In the genomic region with DNA sequence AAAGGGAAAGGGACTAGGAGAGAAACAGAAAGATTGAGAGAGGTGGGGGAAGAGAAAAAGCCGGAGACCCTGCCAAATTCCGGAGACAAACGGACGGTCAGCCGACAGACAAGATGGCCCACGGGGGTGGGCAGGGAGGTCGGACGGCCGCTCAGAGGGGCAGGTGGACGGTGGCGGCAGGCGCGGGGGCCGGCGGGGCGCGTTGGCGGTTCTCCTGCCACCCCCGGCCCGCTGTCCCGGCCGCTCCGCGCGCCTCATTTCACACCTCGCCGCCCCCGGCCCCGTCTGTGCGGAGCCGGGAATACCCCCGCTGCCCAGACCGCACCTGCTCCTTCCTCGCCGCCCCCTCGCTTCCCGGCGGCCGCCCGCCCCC, we compare ENCODE assay signal across 10 cellular contexts. TPM values are rescaled to one million over a fixed set of nuclear protein-coding genes. Genes with fewer than 3 reads are reported as not detected.
DNase-seq lines count a peak whose midpoint lies in the region; ATAC-seq and TF ChIP-seq lines count a peak whose summit lies in the region.
"Had no signal": no experiment of that assay in that cellular context is flagged by ENCODE, and none has a peak within 500 bp of the region (broad histone marks: within the 10 kb centered on the region; RNA-seq: fewer than 3 reads in every experiment).

No MANE protein-coding gene starts in this region.

- H3K4me1 Mint-ChIP-seq in Caco-2 (ENCODE audit: low read depth, unreplicated experiment): peaks cover 13% of the 10 kb centered on the region

- CTCF ChIA-PET in Caco-2 (lab: Charles Lee): interaction anchor here (1.3 to 1.9 kb wide), 3 partner anchors 13 to 168 kb away, joined by 4 to 8 read pairs (median 7); no protein-coding TSS in a partner anchor

- TF ChIP-seq CTCF in Caco-2 (IDR thresholded peaks at IDR 0.05; ENCODE audit: insufficient read depth in 1 of 2, low read depth in 1 of 2, low read length in 1 of 2, severe bottlenecking in 1 of 2, unreplicated experiment in 1 of 2): no peak
- no peak for TF ChIP-seq CTCF in upper lobe of right lung (IDR thresholded peaks at IDR 0.05)

- ATAC-seq in upper lobe of right lung: no peak

- H3K36me3 Mint-ChIP-seq in Caco-2 (ENCODE audit: insufficient read depth, unreplicated experiment): no peaks in the 10 kb centered on the region

- no TSS peak for BruUV-seq in Caco-2 (replicated peaks; lab: Mats Ljungman, UMichigan)

- H3K27me3 ChIP-seq in Caco-2 (replicated peaks; ENCODE audit: control insufficient read depth, insufficient read depth, low read length) (peaks cover 6% of the 10 kb centered on the region; the same call in 1 of the 2 replicates), NT2/D1 (ENCODE audit: insufficient read depth, insufficient read length) (peaks cover 74% of the 10 kb centered on the region), upper lobe of right lung (peaks cover 78% of the 10 kb centered on the region)
- H3K27me3 ChIP-seq in effector memory CD4-positive, alpha-beta T cell (replicated peaks; ENCODE audit: control insufficient read depth, insufficient read depth, low read length, poor library complexity, severe bottlenecking): peaks cover 41% of the 10 kb centered on the region

- H3K9me3 Mint-ChIP-seq in Caco-2 (ENCODE audit: unreplicated experiment): no peaks in the 10 kb centered on the region

- peak overlapping the region; percentile 58 for H3K4me3 ChIP-seq in Caco-2 (ENCODE audit: low read depth, low read length)
- H3K4me3 ChIP-seq in NT2/D1 (ENCODE audit: insufficient read length, low read depth): peak overlapping the region; percentile 49
- peak overlapping the region; percentile 66 for H3K4me3 ChIP-seq in effector memory CD4-positive, alpha-beta T cell (ENCODE audit: insufficient read depth, low read depth, low read length, poor library complexity, severe bottlenecking)
- H3K4me3 ChIP-seq in upper lobe of right lung: no peak overlapping the region

- no peaks in the 10 kb centered on the region for H3K36me3 ChIP-seq in Caco-2 (ENCODE audit: control insufficient read depth, insufficient read depth, low read length)
- no peaks in the 10 kb centered on the region for H3K36me3 ChIP-seq in NT2/D1 (ENCODE audit: insufficient read depth, insufficient read length, low read length)
- no peaks in the 10 kb centered on the region for H3K36me3 ChIP-seq in effector memory CD4-positive, alpha-beta T cell (ENCODE audit: control insufficient read depth, insufficient read depth, low read length)
- H3K36me3 ChIP-seq in upper lobe of right lung: no peaks in the 10 kb centered on the region

- no peak overlapping the region for H3K27ac ChIP-seq in effector memory CD4-positive, alpha-beta T cell (ENCODE audit: insufficient read depth, low read length, poor library complexity, severe bottlenecking)
- H3K27ac ChIP-seq in upper lobe of right lung: no peak overlapping the region

- POLR2A ChIA-PET in Caco-2 (lab: Charles Lee): no interaction called here

- H3K27me3 Mint-ChIP-seq in Caco-2 (ENCODE audit: insufficient read depth, unreplicated experiment): peaks cover 27% of the 10 kb centered on the region

- no peak for DNase-seq in Caco-2
- DNase-seq in NT2/D1 (ENCODE audit: low read depth, low spot score): no peak
- DNase-seq in effector memory CD4-positive, alpha-beta T cell: no peak
- peak; percentile 59 for DNase-seq in posterior vena cava (ENCODE audit: low spot score)
- DNase-seq in upper lobe of right lung: no peak
- DNase-seq in DMS153 treated with DMSO at 0.1 percent for 48 hours (lab: John Stamatoyannopoulos, UW; ENCODE audit: unreplicated experiment): no peak
- DNase-seq in HT-29 (ENCODE audit: low spot score): no peak
- no peak for DNase-seq in NCI-H1694 (lab: John Stamatoyannopoulos, UW)
- DNase-seq: activated CD4-positive, alpha-beta T cell treated with anti-CD3 and anti-CD28 coated beads, Interleukin-2, amount 50 U/mL, for 4 hours; GF-D8 had no signal

- H3K9ac ChIP-seq in NT2/D1 (ENCODE audit: insufficient read length, low read depth): no peak overlapping the region

- H3K9me3 ChIP-seq in Caco-2 (no peaks in the 10 kb centered on the region), NT2/D1 (ENCODE audit: insufficient read depth, low read length) (peaks cover 4% of the 10 kb centered on the region; the same call in 1 of the 2 replicates), upper lobe of right lung (no peaks in the 10 kb centered on the region)
- no peaks in the 10 kb centered on the region for H3K9me3 ChIP-seq in effector memory CD4-positive, alpha-beta T cell (ENCODE audit: control insufficient read depth, low read length)

- intact Hi-C loops in Caco-2 (cut with micrococcal nuclease; ENCODE audit: unreplicated experiment) (loop anchor here (5.0 kb wide), 1 partner anchor 45 kb away; the partner anchor contains the start of gene CAD), posterior vena cava (cut with DNase I) (loop anchor here in 1 of 2 donors (1.0 kb wide), 1 partner anchor 126 kb away; no protein-coding TSS in a partner anchor), upper lobe of right lung (cut with DNase I) (no loop called here)

- peak overlapping the region; percentile 74 for H3K4me3 Mint-ChIP-seq in Caco-2 (ENCODE audit: unreplicated experiment)

- peaks cover 18% of the 10 kb centered on the region for H3K4me1 ChIP-seq in Caco-2
- peaks cover 6% of the 10 kb centered on the region for H3K4me1 ChIP-seq in NT2/D1 (ENCODE audit: insufficient read depth, insufficient read length)
- peaks cover 35% of the 10 kb centered on the region for H3K4me1 ChIP-seq in effector memory CD4-positive, alpha-beta T cell (ENCODE audit: control insufficient read depth, insufficient read depth, low read length, poor library complexity, severe bottlenecking)
- peaks cover 29% of the 10 kb centered on the region for H3K4me1 ChIP-seq in upper lobe of right lung

- H3K27ac Mint-ChIP-seq in Caco-2 (ENCODE audit: unreplicated experiment): no peak overlapping the region

RNA-seq across cellular contexts. Expression of gene SLC30A3, which starts 0.9 kb away (rescaled TPM):
- 3.9 and 4.3 TPM in 2 replicates for total RNA-seq in Caco-2 (2022)
- total RNA-seq in posterior vena cava: 1 to 10 TPM in 1 of 2 donors, under 1 TPM in 1; 0.24 to 1.4 TPM
- 0.58 TPM for total RNA-seq in upper lobe of right lung
- total RNA-seq in HT-29 (2014; rRNA removed; shearing (Covaris generic)): not detected in 2 replicates

RNA-seq across cellular contexts. Expression of gene DNAJC5G, which starts 13.3 kb away (rescaled TPM):
- total RNA-seq in Caco-2 (2022) (0.25 and 0.51 TPM in 2 replicates), posterior vena cava (1 to 10 TPM in 1 of 2 donors, under 1 TPM in 1; 0.19 to 1.0 TPM), upper lobe of right lung (not detected)
- total RNA-seq in HT-29 (2014; rRNA removed; shearing (Covaris generic)): not detected in 2 replicates

RNA-seq across cellular contexts. Expression of gene TRIM54, which starts 20.3 kb away (rescaled TPM):
- 0.25 TPM in 1 of 2 replicates, not detected in the other for total RNA-seq in Caco-2 (2022)
- under 1 TPM; 0.32 to 0.52 TPM for total RNA-seq in posterior vena cava
- not detected for total RNA-seq in upper lobe of right lung
- 5.8 and 7.1 TPM in 2 replicates for total RNA-seq in HT-29 (2014; rRNA removed; shearing (Covaris generic))

RNA-seq across cellular contexts. Expression of gene CAD, which starts 44.7 kb away (rescaled TPM):
- total RNA-seq in Caco-2 (2022) (86.4 and 103 TPM in 2 replicates), posterior vena cava (10 to 100 TPM; 20.1 to 27.4 TPM), upper lobe of right lung (27.1 TPM)
- 78.5 and 88.5 TPM in 2 replicates for total RNA-seq in HT-29 (2014; rRNA removed; shearing (Covaris generic))

RNA-seq across cellular contexts. Expression of gene UCN, which starts 46.3 kb away (rescaled TPM):
- total RNA-seq in Caco-2 (2022) (0.86 TPM in 1 of 2 replicates, not detected in the other), posterior vena cava (1 to 10 TPM in 1 of 2 donors, under 1 TPM in 1; 0.95 to 1.2 TPM), upper lobe of right lung (2.8 TPM)
- total RNA-seq in HT-29 (2014; rRNA removed; shearing (Covaris generic)): 4.9 and 5.6 TPM in 2 replicates
